ENCODE assay signal across 20 cellular contexts in genomic region chr5:171369056-171369455, GRCh38. TPM values are rescaled to one million over a fixed set of nuclear protein-coding genes. Genes with fewer than 3 reads are reported as not detected.
DNase-seq lines count a peak whose midpoint lies in the region; FAIRE-seq and TF ChIP-seq lines count a peak whose summit lies in the region.
"Had no signal": no experiment of that assay in that cellular context is flagged by ENCODE, and none has a peak within 500 bp of the region (broad histone marks: within the 10 kb centered on the region; RNA-seq: fewer than 3 reads in every experiment).

No MANE protein-coding gene starts in this region.

- DNase-seq in T-helper 1 cell (no peak), endodermal cell (no peak), mesenteric fat pad (ENCODE audit: low spot score) (peak; percentile 83), stomach (peak; percentile 24), urothelium cell line (ENCODE audit: low spot score) (no peak), EL (no peak)
- no peak for DNase-seq in activated T-cell treated with anti-CD3 and anti-CD28 coated beads, Interleukin-2, amount 50 U/mL, for 24 hours
- DNase-seq: CD4-positive, alpha-beta memory T cell; DMS153; DMS79; GF-D8; HCEC 1CT had no signal

- no peak for TF ChIP-seq POLR2A in stomach (IDR thresholded peaks at IDR 0.05)

- H3K27me3 Mint-ChIP-seq in T-helper 1 cell treated with Interleukin-12 subunit alpha and Interleukin-12 subunit beta and Interleukin-4 antibody, amounts not matched to agents 30 μg/mL and 1 μg/mL, for 36 hours (ENCODE audit: low read depth), result peaks cover 6% of the 10 kb centered on the region
- H3K27me3 Mint-ChIP-seq in endodermal cell (ENCODE audit: insufficient read depth), result no peaks in the 10 kb centered on the region
- peaks cover 24% of the 10 kb centered on the region for H3K27me3 Mint-ChIP-seq in activated T-cell treated with anti-CD3 and anti-CD28 coated beads, Interleukin-2, amount 50 U/mL, for 24 hours

- TF ChIP-seq CTCF in endodermal cell (conservative IDR thresholded peaks at IDR 0.05) (no peak), stomach (IDR thresholded peaks at IDR 0.05) (no peak)

- no peak overlapping the region for H3K4me3 Mint-ChIP-seq in T-helper 1 cell treated with Interleukin-12 subunit alpha and Interleukin-12 subunit beta and Interleukin-4 antibody, amounts not matched to agents 30 μg/mL and 1 μg/mL, for 36 hours
- no peak overlapping the region for H3K4me3 Mint-ChIP-seq in endodermal cell
- no peak overlapping the region for H3K4me3 Mint-ChIP-seq in activated T-cell treated with anti-CD3 and anti-CD28 coated beads, Interleukin-2, amount 50 U/mL, for 24 hours
- H3K4me3 Mint-ChIP-seq: CD4-positive, alpha-beta memory T cell had no signal

- H3K27ac Mint-ChIP-seq in T-helper 1 cell treated with Interleukin-12 subunit alpha and Interleukin-12 subunit beta and Interleukin-4 antibody, amounts not matched to agents 30 μg/mL and 1 μg/mL, for 36 hours, result peak overlapping the region; percentile 2
- H3K27ac Mint-ChIP-seq in endodermal cell, result peak overlapping the region; percentile 26
- no peak overlapping the region for H3K27ac Mint-ChIP-seq in activated T-cell treated with anti-CD3 and anti-CD28 coated beads, Interleukin-2, amount 50 U/mL, for 24 hours
- H3K27ac Mint-ChIP-seq: CD14-positive monocyte; CD4-positive, alpha-beta memory T cell had no signal

- no peaks in the 10 kb centered on the region for H3K9me3 ChIP-seq in endodermal cell (ENCODE audit: control insufficient read depth, low read length)
- no peaks in the 10 kb centered on the region for H3K9me3 ChIP-seq in stomach
- H3K9me3 ChIP-seq: A549, BLaER1 had no signal

- no peak for TF ChIP-seq EP300 in stomach (IDR thresholded peaks at IDR 0.05)

- no peaks in the 10 kb centered on the region for H3K4me1 Mint-ChIP-seq in T-helper 1 cell treated with Interleukin-12 subunit alpha and Interleukin-12 subunit beta and Interleukin-4 antibody, amounts not matched to agents 30 μg/mL and 1 μg/mL, for 36 hours (ENCODE audit: low read depth)
- H3K4me1 Mint-ChIP-seq in endodermal cell, result peaks cover 3% of the 10 kb centered on the region
- H3K4me1 Mint-ChIP-seq in activated T-cell treated with anti-CD3 and anti-CD28 coated beads, Interleukin-2, amount 50 U/mL, for 24 hours (ENCODE audit: low read depth), result peaks cover 3% of the 10 kb centered on the region
- H3K4me1 Mint-ChIP-seq: CD4-positive, alpha-beta memory T cell had no signal

- H3K4me1 ChIP-seq in endodermal cell (ENCODE audit: control insufficient read depth, insufficient read depth, low read length) (no peaks in the 10 kb centered on the region), stomach (no peaks in the 10 kb centered on the region)
- H3K4me1 ChIP-seq: A549 had no signal

- no peak overlapping the region for H3K4me3 ChIP-seq in endodermal cell (ENCODE audit: low read length)
- H3K4me3 ChIP-seq in stomach, result no peak overlapping the region
- H3K4me3 ChIP-seq: A549, BLaER1 had no signal

- H3K27me3 ChIP-seq in endodermal cell (ENCODE audit: control insufficient read depth, insufficient read depth, low read length, poor library complexity, severe bottlenecking) (no peaks in the 10 kb centered on the region), stomach (peaks cover 0 to 45% (median 0%) of the 10 kb centered on the region in 3 donors)
- H3K27me3 ChIP-seq: BLaER1 had no signal

- H3K9me3 Mint-ChIP-seq in T-helper 1 cell treated with Interleukin-12 subunit alpha and Interleukin-12 subunit beta and Interleukin-4 antibody, amounts not matched to agents 30 μg/mL and 1 μg/mL, for 36 hours, result no peaks in the 10 kb centered on the region
- no peaks in the 10 kb centered on the region for H3K9me3 Mint-ChIP-seq in endodermal cell
- H3K9me3 Mint-ChIP-seq in activated T-cell treated with anti-CD3 and anti-CD28 coated beads, Interleukin-2, amount 50 U/mL, for 24 hours, result no peaks in the 10 kb centered on the region
- H3K9me3 Mint-ChIP-seq: CD14-positive monocyte; CD4-positive, alpha-beta memory T cell had no signal

- FAIRE-seq in urothelium cell line (lab: Jason Lieb, UNC), result no peak
- FAIRE-seq: A549, GM19239, H54 had no signal

- H3K27ac ChIP-seq in endodermal cell (ENCODE audit: low read depth, low read length), result no peak overlapping the region
- no peak overlapping the region for H3K27ac ChIP-seq in stomach
- H3K27ac ChIP-seq: 22Rv1, A549, BLaER1, HL-60 had no signal

- intact Hi-C loops in stomach (cut with DNase I; ENCODE audit: low total_unique reads), result no loop called here

- WGBS in endodermal cell (ENCODE audit: insufficient coverage in 1 of 2, insufficient read length in 1 of 2), 2 experiments, result 92 to 100% methylated on average over 1 to 6 of the region's 6 CpGs
- WGBS in stomach, 5 donors, result 70 to 92% (median 85%) methylated on average over 6 of the region's 6 CpGs

- H3K9ac ChIP-seq in endodermal cell (ENCODE audit: extremely low read depth, low read length, poor library complexity, severe bottlenecking), result no peak overlapping the region
- H3K9ac ChIP-seq: BLaER1 had no signal

- H3K36me3 ChIP-seq in endodermal cell (ENCODE audit: control insufficient read depth, insufficient read depth, low read length), result no peaks in the 10 kb centered on the region
- H3K36me3 ChIP-seq in stomach, result no peaks in the 10 kb centered on the region
- H3K36me3 ChIP-seq: BLaER1 had no signal

- no peaks in the 10 kb centered on the region for H3K36me3 Mint-ChIP-seq in T-helper 1 cell treated with Interleukin-12 subunit alpha and Interleukin-12 subunit beta and Interleukin-4 antibody, amounts not matched to agents 30 μg/mL and 1 μg/mL, for 36 hours (ENCODE audit: low read depth)
- H3K36me3 Mint-ChIP-seq in endodermal cell (ENCODE audit: low read depth), result no peaks in the 10 kb centered on the region
- no peaks in the 10 kb centered on the region for H3K36me3 Mint-ChIP-seq in activated T-cell treated with anti-CD3 and anti-CD28 coated beads, Interleukin-2, amount 50 U/mL, for 24 hours (ENCODE audit: low read depth)
- H3K36me3 Mint-ChIP-seq: CD14-positive monocyte; CD4-positive, alpha-beta memory T cell had no signal

RNA-seq across cellular contexts. Expression of gene NPM1, which starts 18.6 kb away (rescaled TPM):
- total RNA-seq in endodermal cell (1,000 to 10,000 TPM; 1,997 to 2,127 TPM), mesenteric fat pad (526 TPM), stomach (100 to 1,000 TPM; 289 to 989 (median 416) TPM)
- 2,680 TPM for polyA plus RNA-seq in endodermal cell (2013, experiment 1 of 2)
- 2,415 TPM for polyA plus RNA-seq in endodermal cell (2013, experiment 2 of 2)
- polyA plus RNA-seq in stomach, result 1,000 to 10,000 TPM; 2,122 to 3,788 (median 2,464) TPM

RNA-seq across cellular contexts. Expression of gene FGF18, which starts 50.4 kb away (rescaled TPM):
- under 1 TPM; 0.44 to 0.57 TPM for total RNA-seq in endodermal cell
- polyA plus RNA-seq in endodermal cell (2013, experiment 1 of 2), result 3.8 TPM
- polyA plus RNA-seq in endodermal cell (2013, experiment 2 of 2), result 3.6 TPM
- total RNA-seq in mesenteric fat pad, result 1.7 TPM
- total RNA-seq in stomach, result 1 to 10 TPM in 1 of 5 donors, under 1 TPM in 1, not detected in 3; 0.37 to 7.1 TPM
- under 1 TPM; 0.37 to 0.68 (median 0.46) TPM for polyA plus RNA-seq in stomach
- polyA plus RNA-seq: CD14-positive monocyte had no signal

Comparison
In these comparisons a context has a peak if more than half of its experiments do, and no peak if none do; other contexts are left out.
1. DNase-seq: peak in mesenteric fat pad (single experiment) and stomach (single experiment); none in T-helper 1 cell (0 of 5), endodermal cell (single experiment), activated T-cell treated with anti-CD3 and anti-CD28 coated beads, Interleukin-2, amount 50 U/mL, for 24 hours (single experiment), urothelium cell line (single experiment) and EL (single experiment).